ENCODE assay signal across 8 cellular contexts in genomic region chr19:58387338-58388174, GRCh38. TPM values are rescaled to one million over a fixed set of nuclear protein-coding genes. Genes with fewer than 3 reads are reported as not detected.
DNase-seq lines count a peak whose midpoint lies in the region; ATAC-seq, FAIRE-seq and TF ChIP-seq lines count a peak whose summit lies in the region.

No MANE protein-coding gene starts in this region.

- FAIRE-seq in RCC 7860 (lab: Jason Lieb, UNC): no peak

- peak overlapping the region in 11 of 12 donors; percentile 90 to 99 (median 98) for H3K27ac ChIP-seq in heart left ventricle
- peak overlapping the region; percentile 35 to 91 for H3K27ac ChIP-seq in testis

- peak overlapping the region; percentile 96 for H3K4me3 Mint-ChIP-seq in activated T-cell treated with anti-CD3 and anti-CD28 coated beads, Interleukin-2, amount 50 U/mL, for 72 hours

- WGBS in heart left ventricle, 4 donors: 6 to 9% (median 7%) methylated on average over 32 to 39 of the region's 39 CpGs
- WGBS in testis, 2 donors: 5 to 8% methylated on average over 30 to 39 of the region's 39 CpGs

- TF ChIP-seq POLR2A in heart left ventricle (IDR thresholded peaks at IDR 0.05) (no peak), testis (IDR thresholded peaks at IDR 0.05) (no peak)

- no peak for DNase-seq in heart left ventricle
- no peak for DNase-seq in left ventricle myocardium superior
- DNase-seq in activated T-cell treated with anti-CD3 and anti-CD28 coated beads, Interleukin-2, amount 50 U/mL, for 72 hours: no peak
- peak; percentile 30 for DNase-seq in iris pigment epithelial cell (ENCODE audit: low read depth)
- no peak for DNase-seq in testis
- no peak for DNase-seq in RCC 7860 (ENCODE audit: low spot score)
- DNase-seq in mesenteric fat pad (ENCODE audit: low spot score): no peak
- DNase-seq in GM19240 (ENCODE audit: insufficient read length, low spot score): no peak

- peaks cover 39% of the 10 kb centered on the region for H3K4me1 Mint-ChIP-seq in activated T-cell treated with anti-CD3 and anti-CD28 coated beads, Interleukin-2, amount 50 U/mL, for 72 hours (ENCODE audit: low read depth)

- H3K9me3 Mint-ChIP-seq in activated T-cell treated with anti-CD3 and anti-CD28 coated beads, Interleukin-2, amount 50 U/mL, for 72 hours: no peaks in the 10 kb centered on the region

- H3K27me3 ChIP-seq in heart left ventricle (no peaks in the 10 kb centered on the region), testis (no peaks in the 10 kb centered on the region)

- peaks cover 0 to 46% (median 40%) of the 10 kb centered on the region in 9 donors for H3K36me3 ChIP-seq in heart left ventricle
- no peaks in the 10 kb centered on the region for H3K36me3 ChIP-seq in testis (ENCODE audit: low read depth, missing control alignments)

- H3K4me1 ChIP-seq in heart left ventricle: peaks cover 5 to 39% (median 25%) of the 10 kb centered on the region in 12 donors
- peaks cover 20% of the 10 kb centered on the region for H3K4me1 ChIP-seq in testis

- peak overlapping the region; percentile 97 for H3K27ac Mint-ChIP-seq in activated T-cell treated with anti-CD3 and anti-CD28 coated beads, Interleukin-2, amount 50 U/mL, for 72 hours

- TF ChIP-seq CTCF in heart left ventricle (IDR thresholded peaks at IDR 0.05): no peak
- no peak for TF ChIP-seq CTCF in testis (IDR thresholded peaks at IDR 0.05)

- ATAC-seq in heart left ventricle (no peak), left ventricle myocardium superior (no peak)
- ATAC-seq in activated T-cell treated with anti-CD3 and anti-CD28 coated beads, Interleukin-2, amount 50 U/mL, for 72 hours (replicated peaks in 1 of 2): no peak

- no peaks in the 10 kb centered on the region for H3K27me3 Mint-ChIP-seq in activated T-cell treated with anti-CD3 and anti-CD28 coated beads, Interleukin-2, amount 50 U/mL, for 72 hours (ENCODE audit: low read depth)

- H3K4me3 ChIP-seq in heart left ventricle (peak overlapping the region; percentile 60 to 99 (median 77)), testis (peak overlapping the region; percentile 73 to 76)

- peaks cover 6 to 26% of the 10 kb centered on the region in 2 donors for H3K36me3 Mint-ChIP-seq in activated T-cell treated with anti-CD3 and anti-CD28 coated beads, Interleukin-2, amount 50 U/mL, for 72 hours (ENCODE audit: insufficient read depth in 2 of 2)

- no peaks in the 10 kb centered on the region for H3K9me3 ChIP-seq in heart left ventricle
- no peaks in the 10 kb centered on the region for H3K9me3 ChIP-seq in testis

- intact Hi-C loops in heart left ventricle (cut with DNase I) (loop anchor here in 2 of 10 donors (2.0 kb wide), 2 partner anchors 13 to 61 kb away; partner anchors contain the start of gene ZSCAN22 (in 1 of the 2)), left ventricle myocardium superior (cut with micrococcal nuclease) (no loop called here), testis (cut with DNase I; ENCODE audit: low total_unique reads) (no loop called here)

RNA-seq across cellular contexts. Expression of gene RPS5, which starts 0.5 kb away (rescaled TPM):
- total RNA-seq in heart left ventricle (100 to 1,000 TPM; 346 to 753 (median 485) TPM), left ventricle myocardium superior (483 TPM), testis (1,000 to 10,000 TPM in 1 of 2 donors, 100 to 1,000 TPM in 1; 437 to 1,004 TPM), mesenteric fat pad (673 TPM)
- polyA plus RNA-seq in heart left ventricle (1,000 to 10,000 TPM in 1 of 2 donors, 100 to 1,000 TPM in 1; 417 to 1,718 TPM), testis (ENCODE audit: insufficient read depth, low read depth, low replicate concordance) (746 TPM)
- 1,000 to 10,000 TPM; 1,499 to 1,539 TPM for total RNA-seq in activated T-cell treated with anti-CD3 and anti-CD28 coated beads, Interleukin-2, amount 50 U/mL, for 72 hours

RNA-seq across cellular contexts. Expression of gene ZNF837, which starts 6.7 kb away (rescaled TPM):
- total RNA-seq in heart left ventricle (under 1 TPM in 7 of 9 donors, not detected in 2; 0.17 to 0.75 (median 0.63) TPM), left ventricle myocardium superior (0.37 TPM), testis (1 to 10 TPM; 6.2 to 9.3 TPM), mesenteric fat pad (0.48 TPM)
- polyA plus RNA-seq in heart left ventricle (under 1 TPM; 0.24 to 0.57 TPM), testis (ENCODE audit: insufficient read depth, low read depth, low replicate concordance) (1.3 TPM)
- 1 to 10 TPM; 2.3 to 3.0 TPM for total RNA-seq in activated T-cell treated with anti-CD3 and anti-CD28 coated beads, Interleukin-2, amount 50 U/mL, for 72 hours

RNA-seq across cellular contexts. Expression of gene RNF225, which starts 7.9 kb away (rescaled TPM):
- not detected for total RNA-seq in heart left ventricle
- not detected for polyA plus RNA-seq in heart left ventricle
- not detected for total RNA-seq in left ventricle myocardium superior
- 1 to 10 TPM in 1 of 2 donors, under 1 TPM in 1; 0.58 to 1.5 TPM for total RNA-seq in activated T-cell treated with anti-CD3 and anti-CD28 coated beads, Interleukin-2, amount 50 U/mL, for 72 hours
- total RNA-seq in testis: not detected
- not detected for polyA plus RNA-seq in testis (ENCODE audit: insufficient read depth, low read depth, low replicate concordance)
- not detected for total RNA-seq in mesenteric fat pad

RNA-seq across cellular contexts. Expression of gene ZNF584, which starts 20.9 kb away (rescaled TPM):
- total RNA-seq in heart left ventricle (10 to 100 TPM; 12.7 to 21.6 (median 16.9) TPM), left ventricle myocardium superior (17.8 TPM), testis (10 to 100 TPM; 22.1 to 33.9 TPM), mesenteric fat pad (15.4 TPM)
- polyA plus RNA-seq in heart left ventricle (10 to 100 TPM in 1 of 2 donors, 1 to 10 TPM in 1; 6.1 to 31.4 TPM), testis (ENCODE audit: insufficient read depth, low read depth, low replicate concordance) (10.4 TPM)
- total RNA-seq in activated T-cell treated with anti-CD3 and anti-CD28 coated beads, Interleukin-2, amount 50 U/mL, for 72 hours: 10 to 100 TPM in 1 of 2 donors, 1 to 10 TPM in 1; 7.5 to 10.4 TPM

RNA-seq across cellular contexts. Expression of gene ZNF497, which starts 25.0 kb away (rescaled TPM):
- total RNA-seq in heart left ventricle (1 to 10 TPM in 1 of 9 donors, under 1 TPM in 8; 0.18 to 1.1 (median 0.46) TPM), left ventricle myocardium superior (0.55 TPM), testis (10 to 100 TPM; 10.3 to 10.7 TPM), mesenteric fat pad (0.19 TPM)
- polyA plus RNA-seq in heart left ventricle (under 1 TPM; 0.08 to 0.28 TPM), testis (ENCODE audit: insufficient read depth, low read depth, low replicate concordance) (2.6 TPM)
- total RNA-seq in activated T-cell treated with anti-CD3 and anti-CD28 coated beads, Interleukin-2, amount 50 U/mL, for 72 hours: 1 to 10 TPM; 1.5 to 2.4 TPM
